Comparison of ENCODE assay signal across 16 cellular contexts in genomic region chr3:187286467-187287059, GRCh38. TPM values are rescaled to one million over a fixed set of nuclear protein-coding genes. Genes with fewer than 3 reads are reported as not detected.
A peak's percentile ranks its signal among the peaks of the same experiment; 100 is the strongest.
DNase-seq lines count a peak whose midpoint lies in the region; ATAC-seq and TF ChIP-seq lines count a peak whose summit lies in the region.
"Had no signal": no experiment of that assay in that cellular context is flagged by ENCODE, and none has a peak within 500 bp of the region (broad histone marks: within the 10 kb centered on the region; RNA-seq: fewer than 3 reads in every experiment).

No MANE protein-coding gene starts in this region.

- H3K36me3 ChIP-seq in PC-3 (ENCODE audit: low read depth, low read length), result no peaks in the 10 kb centered on the region
- H3K36me3 ChIP-seq: HAP-1 had no signal

- no peak overlapping the region for H3K4me2 ChIP-seq in PC-3 (ENCODE audit: low read length)

- H2AFZ ChIP-seq in PC-3 (ENCODE audit: low read length), result no peak overlapping the region

- TF ChIP-seq CTCF in PC-3 (conservative IDR thresholded peaks at IDR 0.05; ENCODE audit: low read depth, low read length), result no peak
- no peak for TF ChIP-seq CTCF in fibroblast of pulmonary artery (IDR thresholded peaks at IDR 0.05; ENCODE audit: low read length, missing control alignments)

- POLR2A ChIA-PET in PC-3 (lab: Charles Lee; ENCODE audit: unreplicated experiment), result no interaction called here

- CTCF ChIA-PET in PC-3 (lab: Charles Lee), result no interaction called here

- H3K79me2 ChIP-seq in PC-3 (ENCODE audit: low read length), result no peaks in the 10 kb centered on the region

- no peak overlapping the region for H3K27ac ChIP-seq in PC-3 (ENCODE audit: low read length)

- H3K9ac ChIP-seq in PC-3 (ENCODE audit: low read length), result no peak overlapping the region

- H3K4me3 ChIP-seq in PC-3 (ENCODE audit: low read length) (no peak overlapping the region), fibroblast of pulmonary artery (replicated peaks; ENCODE audit: low read depth, low read length) (no peak overlapping the region), skeletal muscle cell (ENCODE audit: low read depth, low read length) (no peak overlapping the region)
- H3K4me3 ChIP-seq: GM12878, HAP-1 had no signal

- DNase-seq in GM04503 (ENCODE audit: low read depth) (peak; percentile 71), PC-3 (peak; percentile 29), fibroblast of pulmonary artery (ENCODE audit: low read depth) (peak; percentile 77), skeletal muscle cell (ENCODE audit: low read depth) (peak; percentile 55), NCI-H510A treated with DMSO at 0.1 percent for 48 hours (lab: John Stamatoyannopoulos, UW) (no peak), COR-L47 (lab: John Stamatoyannopoulos, UW) (no peak)
- DNase-seq: activated CD4-positive, alpha-beta T cell treated with anti-CD3 and anti-CD28 coated beads for 48 hours; immature natural killer cell; naive B cell; NCI-H187; NK-92 treated with Interleukin-12 subunit alpha and Interleukin-12 subunit beta, amount 100 ng/mL, for 24 hours; SW 1271 had no signal

- H3K4me1 ChIP-seq in PC-3 (ENCODE audit: insufficient read depth, low read length), result no peaks in the 10 kb centered on the region; the same call in 1 of the 2 replicates
- H3K4me1 ChIP-seq: HAP-1 had no signal

- peaks cover 37% of the 10 kb centered on the region; the same call in 1 of the 2 replicates for H3K27me3 ChIP-seq in PC-3 (ENCODE audit: low read length)

- H3K9me3 ChIP-seq in PC-3 (ENCODE audit: low read length), result no peaks in the 10 kb centered on the region
- H3K9me3 ChIP-seq: HAP-1 had no signal

- no TSS peak for BruUV-seq in PC-3 (replicated peaks; lab: Mats Ljungman, UMichigan)

- no peaks in the 10 kb centered on the region for H3K9me2 ChIP-seq in PC-3 (replicated peaks; ENCODE audit: low read length)

- no peak for ATAC-seq in PC-3
- ATAC-seq in HG02610 (IDR thresholded peaks at IDR 0.05; ENCODE audit: unreplicated experiment), result no peak
- ATAC-seq in HG03097 (IDR thresholded peaks at IDR 0.05; ENCODE audit: low FRiP score, unreplicated experiment), result no peak
- ATAC-seq: GM12878 had no signal

- intact Hi-C loops in PC-3 (cut with micrococcal nuclease), result no loop called here

- no peaks in the 10 kb centered on the region for H3F3A ChIP-seq in PC-3 (ENCODE audit: low read length, unreplicated experiment)

- no peaks in the 10 kb centered on the region for H4K20me1 ChIP-seq in PC-3 (ENCODE audit: low read length)

RNA-seq across cellular contexts. Expression of gene MASP1, which starts 5.0 kb away (rescaled TPM):
- total RNA-seq in PC-3 (2014; rRNA removed), result 0.07 TPM in 1 of 2 replicates, not detected in the other

Comparison
In these comparisons a context has a peak if more than half of its experiments do, and no peak if none do; other contexts are left out.
1. DNase-seq: peak in GM04503 (single experiment), PC-3 (single experiment), fibroblast of pulmonary artery (single experiment) and skeletal muscle cell (single experiment); none in NCI-H510A treated with DMSO at 0.1 percent for 48 hours (single experiment) and COR-L47 (single experiment).